In the genomic region with DNA sequence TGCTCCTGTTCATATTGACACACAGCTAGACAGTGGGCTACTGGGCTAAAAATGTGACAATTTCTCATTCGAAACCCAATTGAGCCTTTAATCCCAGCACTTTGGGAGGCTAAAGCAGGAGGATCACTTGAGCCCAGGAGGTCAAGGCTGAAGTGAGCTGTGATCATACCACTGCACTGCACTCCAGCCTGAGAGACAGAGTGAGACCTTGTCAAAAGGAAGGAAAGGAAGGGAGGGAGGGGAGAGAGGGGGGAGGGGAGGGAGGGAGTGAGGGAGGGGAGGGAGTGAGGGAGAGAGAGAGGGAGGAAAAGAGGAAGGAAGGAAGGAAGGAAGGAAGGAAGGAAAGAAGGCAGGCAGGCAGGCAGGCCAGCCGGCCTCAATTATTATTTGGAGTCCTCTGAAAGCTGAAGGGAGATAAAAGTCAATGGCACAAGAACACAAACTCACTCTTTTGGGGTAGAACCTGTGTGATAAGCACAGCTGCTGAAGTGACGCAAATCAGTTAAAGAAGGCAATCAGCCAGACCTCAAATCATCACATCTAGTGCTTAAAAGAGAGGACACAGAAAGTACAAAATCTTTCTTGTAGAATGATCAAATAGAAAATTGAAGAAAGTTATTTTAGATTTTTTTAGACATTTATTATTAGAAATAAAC, we compare ENCODE assay signal across 26 cellular contexts.
"Had no signal": no experiment of that assay in that cellular context is flagged by ENCODE, and none has a peak within 500 bp of the region (broad histone marks: within the 10 kb centered on the region; RNA-seq: fewer than 3 reads in every experiment).

No MANE protein-coding gene starts in this region.

- ATAC-seq: effector memory CD8-positive, alpha-beta T cell; heart right ventricle; WTC11 had no signal

- H3K4me2 ChIP-seq: hepatocyte had no signal

- H3K9me3 ChIP-seq: esophagus squamous epithelium, gastroesophageal sphincter had no signal

- H3K4me1 ChIP-seq: esophagus squamous epithelium, heart right ventricle had no signal

- H2AFZ ChIP-seq: hepatocyte had no signal

- H3K27ac ChIP-seq: brain microvascular endothelial cell, coronary artery, esophagus squamous epithelium, gastroesophageal sphincter, heart right ventricle, hepatocyte, VCaP had no signal

- DNase-seq: activated CD4-positive, alpha-beta memory T cell treated with anti-CD3 and anti-CD28 coated beads, Interleukin-2, amount 10 ng/mL, durations not matched to agents 7 days and 5 days; activated CD4-positive, alpha-beta T cell treated with anti-CD3 and anti-CD28 coated beads for 1 hour; activated CD4-positive, alpha-beta T cell treated with anti-CD3 and anti-CD28 coated beads for 4 hours; activated CD4-positive, alpha-beta T cell treated with anti-CD3 and anti-CD28 coated beads, Interleukin-2, amount 10 ng/mL, durations not matched to agents 7 days and 5 days; activated CD4-positive, alpha-beta T cell treated with anti-CD3 and anti-CD28 coated beads, Interleukin-2, amount 50 U/mL, for 4 hours; activated CD8-positive, alpha-beta memory T cell treated with anti-CD3 and anti-CD28 coated beads, Interleukin-2, amount 50 U/mL, for 48 hours; activated gamma-delta T cell; activated naive CD4-positive, alpha-beta T cell; activated naive CD4-positive, alpha-beta T cell treated with anti-CD3 and anti-CD28 coated beads, Interleukin-2, amount 50 U/mL, for 16 hours; activated T-cell treated with anti-CD3 and anti-CD28 coated beads for 4 hours; activated T-cell treated with anti-CD3 and anti-CD28 coated beads, Interleukin-2, amount 50 U/mL, for 24 hours; activated T-cell treated with anti-CD3 and anti-CD28 coated beads, Interleukin-2, amount 50 U/mL, for 72 hours; amniotic stem cell; anterior cingulate cortex; brain microvascular endothelial cell; effector CD4-positive, alpha-beta T cell; effector memory CD8-positive, alpha-beta T cell; esophagus squamous epithelium; foreskin melanocyte; heart right ventricle; T-helper 2 cell had no signal

- H3K79me2 ChIP-seq: hepatocyte had no signal

- H3K27me3 ChIP-seq: brain microvascular endothelial cell, esophagus squamous epithelium, gastroesophageal sphincter, hepatocyte had no signal

- H3K36me3 ChIP-seq: brain microvascular endothelial cell, esophagus squamous epithelium, gastroesophageal sphincter, heart right ventricle had no signal

- H3K4me3 ChIP-seq: coronary artery, esophagus squamous epithelium, gastroesophageal sphincter, heart right ventricle, hepatocyte had no signal
